ENCODE assay signal across 2 cellular contexts in genomic region chr5:134738963-134739661, GRCh38.
TF ChIP-seq lines count a peak whose summit lies in the region.

No MANE protein-coding gene starts in this region.

TF ChIP-seq in GM12891, 5 proteins besides CTCF, POLR2A, EP300 and RAD21:
- no peak for TF ChIP-seq SPI1 (IDR thresholded peaks at IDR 0.05; ENCODE audit: low read depth, low read length)
- TF ChIP-seq TAF1 (IDR thresholded peaks at IDR 0.05; ENCODE audit: low read depth, low read length): no peak
- no peak for TF ChIP-seq POLR2AphosphoS5 (IDR thresholded peaks at IDR 0.05; ENCODE audit: low read depth, low read length)
- no peak for TF ChIP-seq PAX5 (IDR thresholded peaks at IDR 0.05; ENCODE audit: insufficient read depth, low read length, severe bottlenecking)
- no peak for TF ChIP-seq POU2F2 (IDR thresholded peaks at IDR 0.05; ENCODE audit: low read depth, low read length)

TF ChIP-seq in endothelial cell of umbilical vein, 7 proteins besides CTCF, POLR2A, EP300 and RAD21:
- TF ChIP-seq MAX (IDR thresholded peaks at IDR 0.05; ENCODE audit: insufficient read depth, insufficient read length) (no peak), JUN (IDR thresholded peaks at IDR 0.05; ENCODE audit: borderline replicate concordance, insufficient read depth, insufficient read length, low read depth) (no peak), EZH2 (IDR thresholded peaks at IDR 0.05; ENCODE audit: borderline replicate concordance, low read depth, low read length, severe bottlenecking) (no peak), GATA2 (IDR thresholded peaks at IDR 0.05; ENCODE audit: insufficient read depth, insufficient read length, low read depth, low read length) (no peak), MYC (IDR thresholded peaks at IDR 0.05; ENCODE audit: low read depth, low read length) (no peak), FOS (IDR thresholded peaks at IDR 0.05; ENCODE audit: borderline replicate concordance, insufficient read depth, low read length) (no peak), POLR2AphosphoS5 (IDR thresholded peaks at IDR 0.05; ENCODE audit: insufficient read depth, low read depth, low read length) (no peak)
